In the genomic region with DNA sequence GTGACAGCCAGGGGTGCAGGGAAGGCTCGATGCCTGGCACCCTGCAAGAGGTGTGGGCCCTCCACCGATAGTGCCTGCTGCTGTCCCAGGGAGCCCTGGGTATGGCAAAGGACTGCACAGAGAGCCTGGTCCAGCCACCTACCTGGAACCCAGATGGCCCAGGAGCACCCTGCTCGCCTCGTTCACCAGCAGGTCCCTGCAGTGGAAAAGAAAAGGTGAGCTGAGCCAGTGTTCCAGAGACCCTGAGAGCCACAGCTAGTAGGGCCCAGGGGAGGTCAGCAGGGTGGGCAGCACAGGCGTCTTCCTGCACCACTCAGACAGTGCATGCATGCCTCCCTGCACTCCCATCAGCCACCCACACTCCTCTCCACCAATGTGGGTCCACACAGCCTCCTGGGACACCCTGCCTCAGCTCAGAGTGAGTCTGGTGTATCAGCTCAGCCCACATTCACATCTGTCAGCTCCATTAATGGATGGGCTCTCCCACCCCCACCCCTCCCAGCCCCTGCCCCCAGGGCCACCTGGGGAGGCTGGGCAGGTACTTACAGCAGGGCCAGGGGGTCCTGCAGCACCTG, we compare ENCODE assay signal across 24 cellular contexts. TPM values are rescaled to one million over a fixed set of nuclear protein-coding genes. Genes with fewer than 3 reads are reported as not detected.
"Had no signal": no experiment of that assay in that cellular context is flagged by ENCODE, and none has a peak within 500 bp of the region (broad histone marks: within the 10 kb centered on the region; RNA-seq: fewer than 3 reads in every experiment).

No MANE protein-coding gene starts in this region.

- H3K27ac ChIP-seq: ascending aorta, body of pancreas, RWPE1, SJCRH30, VCaP had no signal

- H3K4me1 Mint-ChIP-seq: activated naive CD4-positive, alpha-beta T cell treated with anti-CD3 and anti-CD28 coated beads, Interleukin-2, amount 50 U/mL, for 24 hours had no signal

- H3K9me3 Mint-ChIP-seq: activated CD8-positive, alpha-beta T cell treated with anti-CD3 and anti-CD28 coated beads for 36 hours; activated naive CD4-positive, alpha-beta T cell treated with anti-CD3 and anti-CD28 coated beads, Interleukin-2, amount 50 U/mL, for 24 hours; activated naive CD8-positive, alpha-beta T cell treated with anti-CD3 and anti-CD28 coated beads, Interleukin-2, amount 50 U/mL, for 24 hours had no signal

- H3K36me3 ChIP-seq: ascending aorta had no signal

- H3K27me3 ChIP-seq: ascending aorta, body of pancreas, SJCRH30 had no signal

- H3K4me3 Mint-ChIP-seq: activated CD8-positive, alpha-beta T cell treated with anti-CD3 and anti-CD28 coated beads for 36 hours; activated naive CD4-positive, alpha-beta T cell treated with anti-CD3 and anti-CD28 coated beads, Interleukin-2, amount 50 U/mL, for 24 hours; activated naive CD8-positive, alpha-beta T cell treated with anti-CD3 and anti-CD28 coated beads, Interleukin-2, amount 50 U/mL, for 24 hours had no signal

- H3K36me3 Mint-ChIP-seq: activated naive CD4-positive, alpha-beta T cell treated with anti-CD3 and anti-CD28 coated beads, Interleukin-2, amount 50 U/mL, for 24 hours had no signal

- H3K4me2 ChIP-seq: SK-N-SH had no signal

- H3K9me3 ChIP-seq: ascending aorta, body of pancreas, SJCRH30, SK-N-SH had no signal

- H3K4me3 ChIP-seq: ascending aorta, body of pancreas, SJCRH30 had no signal

- DNase-seq: activated CD4-positive, alpha-beta T cell treated with anti-CD3 and anti-CD28 coated beads for 4 hours; activated CD8-positive, alpha-beta memory T cell treated with anti-CD3 and anti-CD28 coated beads, Interleukin-2, amount 50 U/mL, for 48 hours; activated CD8-positive, alpha-beta T cell treated with anti-CD3 and anti-CD28 coated beads for 36 hours; activated effector memory CD4-positive, alpha-beta T cell treated with Interleukin-2 at 50 U/mL for 16 hours; activated naive CD4-positive, alpha-beta T cell; activated naive CD8-positive, alpha-beta T cell treated with anti-CD3 and anti-CD28 coated beads, Interleukin-2, amount 50 U/mL, for 24 hours; activated T-cell treated with anti-CD3 and anti-CD28 coated beads, Interleukin-2, amount 50 U/mL, for 1 hour; amniotic stem cell; body of pancreas; Kasumi-1; NCI-H1048; NCI-H1930; NCI-H510A treated with DMSO at 0.1 percent for 48 hours; NCI-H69; NK-92 treated with Interleukin-12 subunit alpha and Interleukin-12 subunit beta, amount 100 ng/mL, for 24 hours; OCI-M1; Right ventricle myocardium superior; SJCRH30; SK-N-SH; T-helper 1 cell had no signal

- H3K4me1 ChIP-seq: ascending aorta, body of pancreas had no signal

- H3K27ac Mint-ChIP-seq: activated CD8-positive, alpha-beta T cell treated with anti-CD3 and anti-CD28 coated beads for 36 hours; activated naive CD4-positive, alpha-beta T cell treated with anti-CD3 and anti-CD28 coated beads, Interleukin-2, amount 50 U/mL, for 24 hours; activated naive CD8-positive, alpha-beta T cell treated with anti-CD3 and anti-CD28 coated beads, Interleukin-2, amount 50 U/mL, for 24 hours had no signal

- H3K9ac ChIP-seq: SK-N-SH had no signal

- H3K27me3 Mint-ChIP-seq: activated naive CD4-positive, alpha-beta T cell treated with anti-CD3 and anti-CD28 coated beads, Interleukin-2, amount 50 U/mL, for 24 hours had no signal

RNA-seq across cellular contexts. Expression of a gene that starts 20.6 kb away (rescaled TPM):
- total RNA-seq: ascending aorta, body of pancreas, Right ventricle myocardium superior had no signal
